Comparison of ENCODE assay signal across 15 cellular contexts in the genomic region with DNA sequence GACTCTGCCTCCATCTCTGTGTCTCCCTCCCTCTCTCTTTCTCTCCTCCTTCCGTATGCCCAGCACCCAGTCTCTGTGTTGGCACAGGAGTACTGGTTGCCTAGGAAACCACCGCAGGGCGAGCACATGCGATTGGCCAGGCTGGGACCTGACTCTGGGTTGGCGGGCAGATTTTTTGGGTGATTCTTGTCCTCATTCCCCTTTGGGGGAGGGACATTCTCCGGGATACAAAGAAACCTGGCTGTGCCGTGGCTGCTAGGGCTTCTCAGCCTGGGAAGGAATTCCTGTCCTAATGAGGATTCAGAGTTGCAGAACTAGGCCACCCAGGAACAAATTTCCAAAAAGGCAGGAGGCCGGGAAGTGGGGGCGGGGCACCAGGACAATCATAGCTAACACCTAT.
A peak's percentile ranks its signal among the peaks of the same experiment; 100 is the strongest.
DNase-seq lines count a peak whose midpoint lies in the region; ATAC-seq and TF ChIP-seq lines count a peak whose summit lies in the region.
"Had no signal": no experiment of that assay in that cellular context is flagged by ENCODE, and none has a peak within 500 bp of the region (broad histone marks: within the 10 kb centered on the region; RNA-seq: fewer than 3 reads in every experiment).

No MANE protein-coding gene starts in this region.

- TF ChIP-seq RAD21 in neural cell (conservative IDR thresholded peaks at IDR 0.05): no peak

- TF ChIP-seq EP300 in neural cell (conservative IDR thresholded peaks at IDR 0.05; ENCODE audit: poor library complexity, severe bottlenecking): no peak

- TF ChIP-seq CTCF in GM23338 (conservative IDR thresholded peaks at IDR 0.05; ENCODE audit: low read depth in 2 of 2): no peak
- TF ChIP-seq CTCF in neural cell (IDR thresholded peaks at IDR 0.05; ENCODE audit: poor library complexity, severe bottlenecking): no peak
- TF ChIP-seq CTCF in osteocyte (IDR thresholded peaks at IDR 0.05): no peak
- TF ChIP-seq CTCF in PC-3 (conservative IDR thresholded peaks at IDR 0.05; ENCODE audit: low read depth, low read length): no peak
- no peak for TF ChIP-seq CTCF in GM13977 (IDR thresholded peaks at IDR 0.05; ENCODE audit: extremely low read depth, insufficient read depth, missing control alignments)

- H2AFZ ChIP-seq in GM23338: no peak overlapping the region
- H2AFZ ChIP-seq in neural cell (ENCODE audit: low read depth, low read length): peak overlapping the region; percentile 14
- H2AFZ ChIP-seq in PC-3 (ENCODE audit: low read length): no peak overlapping the region
- H2AFZ ChIP-seq: parathyroid adenoma had no signal

- H3K9me3 ChIP-seq in neural cell (ENCODE audit: low read length) (no peaks in the 10 kb centered on the region), PC-3 (ENCODE audit: low read length) (no peaks in the 10 kb centered on the region)

- H3K4me3 Mint-ChIP-seq in GM23338 (peak overlapping the region; percentile 59), osteocyte (ENCODE audit: unreplicated experiment) (no peak overlapping the region)
- H3K4me3 Mint-ChIP-seq: immature natural killer cell had no signal

- intact Hi-C loops in head of caudate nucleus (cut with DNase I): no loop called here
- intact Hi-C loops in PC-3 (cut with micrococcal nuclease): no loop called here

- peaks cover 30% of the 10 kb centered on the region for H3K4me1 Mint-ChIP-seq in GM23338
- H3K4me1 Mint-ChIP-seq in osteocyte (ENCODE audit: unreplicated experiment): no peaks in the 10 kb centered on the region
- H3K4me1 Mint-ChIP-seq: immature natural killer cell had no signal

- H3K27ac Mint-ChIP-seq in GM23338 (peak overlapping the region; percentile 95), osteocyte (ENCODE audit: unreplicated experiment) (no peak overlapping the region)
- H3K27ac Mint-ChIP-seq: immature natural killer cell had no signal

- H3K27ac ChIP-seq in GM23338 (ENCODE audit: low read depth) (peak overlapping the region; percentile 96), neural cell (ENCODE audit: low read length) (no peak overlapping the region), PC-3 (ENCODE audit: low read length) (no peak overlapping the region)
- H3K27ac ChIP-seq: parathyroid adenoma had no signal

- H3F3A ChIP-seq in GM23338 (replicated peaks; ENCODE audit: low read depth): peaks cover 17% of the 10 kb centered on the region
- no peaks in the 10 kb centered on the region for H3F3A ChIP-seq in neural cell (ENCODE audit: insufficient read depth, low read length, poor library complexity, severe bottlenecking)
- H3F3A ChIP-seq in PC-3 (ENCODE audit: low read length, unreplicated experiment): no peaks in the 10 kb centered on the region

- peaks cover 13% of the 10 kb centered on the region for H3K36me3 Mint-ChIP-seq in GM23338 (ENCODE audit: low read depth)
- H3K36me3 Mint-ChIP-seq in osteocyte (ENCODE audit: unreplicated experiment): no peaks in the 10 kb centered on the region
- H3K36me3 Mint-ChIP-seq: immature natural killer cell had no signal

- peak; percentile 98 for DNase-seq in GM23338 (ENCODE audit: low spot score)
- peak; percentile 50 for DNase-seq in NCI-H69 (lab: John Stamatoyannopoulos, UW)
- DNase-seq in head of caudate nucleus: peak; percentile 33 to 86 (median 61)
- no peak for DNase-seq in osteocyte (ENCODE audit: extremely low spot score, unreplicated experiment)
- DNase-seq in PC-3: no peak
- DNase-seq in GM13977 (ENCODE audit: low spot score): no peak
- DNase-seq in T-helper 2 cell: no peak
- DNase-seq: activated CD8-positive, alpha-beta memory T cell treated with anti-CD3 and anti-CD28 coated beads for 24 hours; activated effector memory CD4-positive, alpha-beta T cell treated with anti-CD3 and anti-CD28 coated beads, Interleukin-2, amount 50 U/mL, for 16 hours; DMS153; immature natural killer cell; Karpas-422; NCI-H1694 had no signal

- peak overlapping the region; percentile 63 for H3K4me2 ChIP-seq in GM23338
- H3K4me2 ChIP-seq in neural cell (ENCODE audit: low read length): no peak overlapping the region
- H3K4me2 ChIP-seq in PC-3 (ENCODE audit: low read length): no peak overlapping the region

- H3K4me1 ChIP-seq in GM23338 (ENCODE audit: insufficient read depth) (peaks cover 21% of the 10 kb centered on the region), PC-3 (ENCODE audit: insufficient read depth, low read length) (no peaks in the 10 kb centered on the region)
- H3K4me1 ChIP-seq: parathyroid adenoma had no signal

- H3K9me2 ChIP-seq in GM23338 (ENCODE audit: insufficient read depth) (peaks cover 9% of the 10 kb centered on the region; the same call in 1 of the 2 replicates), neural cell (ENCODE audit: insufficient read depth, low read length) (no peaks in the 10 kb centered on the region), PC-3 (replicated peaks; ENCODE audit: low read length) (no peaks in the 10 kb centered on the region)

- H3K27me3 ChIP-seq in GM23338 (ENCODE audit: insufficient read depth): no peaks in the 10 kb centered on the region
- H3K27me3 ChIP-seq in neural cell (ENCODE audit: insufficient read depth, low read depth, low read length): no peaks in the 10 kb centered on the region
- H3K27me3 ChIP-seq in PC-3 (ENCODE audit: low read length): no peaks in the 10 kb centered on the region

- ATAC-seq in GM23338: peak; percentile 96
- no peak for ATAC-seq in PC-3

- no peaks in the 10 kb centered on the region for H3K36me3 ChIP-seq in GM23338 (ENCODE audit: insufficient read depth)
- no peaks in the 10 kb centered on the region for H3K36me3 ChIP-seq in neural cell (ENCODE audit: insufficient read depth, low read length)
- H3K36me3 ChIP-seq in PC-3 (ENCODE audit: low read depth, low read length): no peaks in the 10 kb centered on the region

- POLR2A ChIA-PET in PC-3 (lab: Charles Lee; ENCODE audit: unreplicated experiment): no interaction called here

- H3K4me3 ChIP-seq in GM23338 (no peak overlapping the region), neural cell (ENCODE audit: low read length) (peak overlapping the region; percentile 21), PC-3 (ENCODE audit: low read length) (no peak overlapping the region)

- H3K9ac ChIP-seq in neural cell (ENCODE audit: low read length) (no peak overlapping the region), PC-3 (ENCODE audit: low read length) (no peak overlapping the region)
- H3K9ac ChIP-seq: parathyroid adenoma had no signal

- H4K20me1 ChIP-seq in GM23338 (replicated peaks; ENCODE audit: insufficient read depth): no peaks in the 10 kb centered on the region
- H4K20me1 ChIP-seq in neural cell (ENCODE audit: insufficient read depth): no peaks in the 10 kb centered on the region
- H4K20me1 ChIP-seq in PC-3 (ENCODE audit: low read length): no peaks in the 10 kb centered on the region

- H3K79me2 ChIP-seq in GM23338 (replicated peaks; ENCODE audit: insufficient read depth) (peaks cover 46% of the 10 kb centered on the region), neural cell (replicated peaks; ENCODE audit: insufficient read depth, low read length) (no peaks in the 10 kb centered on the region), PC-3 (ENCODE audit: low read length) (no peaks in the 10 kb centered on the region)
- H3K79me2 ChIP-seq: parathyroid adenoma had no signal

- CTCF ChIA-PET in PC-3 (lab: Charles Lee): no interaction called here

- H3K27me3 Mint-ChIP-seq in GM23338 (ENCODE audit: insufficient read depth, low read depth, poor library complexity) (peaks cover 20% of the 10 kb centered on the region), osteocyte (ENCODE audit: unreplicated experiment) (no peaks in the 10 kb centered on the region)

- in situ Hi-C loops in GM13977 (cut with MboI; ENCODE audit: low pct_unique_long_range_greater_than_20kb, low sequenced_read_pairs, unreplicated experiment): no loop called here

- H3K9me3 Mint-ChIP-seq in GM23338 (peaks cover 5% of the 10 kb centered on the region; the same call in 1 of the 3 replicates), osteocyte (ENCODE audit: unreplicated experiment) (peaks cover 50% of the 10 kb centered on the region)

- BruUV-seq in PC-3 (replicated peaks; lab: Mats Ljungman, UMichigan): no TSS peak

TF ChIP-seq in GM23338, 12 proteins besides CTCF, POLR2A, EP300 and RAD21:
- TF ChIP-seq POLR2AphosphoS5 (IDR thresholded peaks at IDR 0.05; ENCODE audit: low read depth): 0 out of 2 replicates have a peak, but pooled peaks have one; percentile 34
- no peak for TF ChIP-seq EZH2phosphoT487 (IDR thresholded peaks at IDR 0.05; ENCODE audit: unreplicated experiment)
- no peak for TF ChIP-seq NANOG (IDR thresholded peaks at IDR 0.05; ENCODE audit: borderline replicate concordance)

TF ChIP-seq in neural cell, 6 proteins besides CTCF, POLR2A, EP300 and RAD21:
- TF ChIP-seq EZH2 (IDR thresholded peaks at IDR 0.05; ENCODE audit: borderline replicate concordance, insufficient read depth, low read length, poor library complexity, severe bottlenecking) (no peak), TAF1 (IDR thresholded peaks at IDR 0.05; ENCODE audit: low read depth) (no peak), REST (IDR thresholded peaks at IDR 0.05; ENCODE audit: borderline replicate concordance) (no peak)

Comparison
In these comparisons a context has a peak if more than half of its experiments do, and no peak if none do; other contexts are left out.
1. DNase-seq: peak in GM23338 (single experiment), NCI-H69 (single experiment) and head of caudate nucleus (42 of 42); none in osteocyte (single experiment), PC-3 (single experiment), GM13977 (single experiment) and T-helper 2 cell (0 of 5).